ENCODE assay signal across 13 cellular contexts in genomic region chr13:45364876-45365557, GRCh38. TPM values are rescaled to one million over a fixed set of nuclear protein-coding genes. Genes with fewer than 3 reads are reported as not detected.
A peak's percentile ranks its signal among the peaks of the same experiment; 100 is the strongest.
DNase-seq lines count a peak whose midpoint lies in the region; ATAC-seq and TF ChIP-seq lines count a peak whose summit lies in the region.
"Had no signal": no experiment of that assay in that cellular context is flagged by ENCODE, and none has a peak within 500 bp of the region (broad histone marks: within the 10 kb centered on the region; RNA-seq: fewer than 3 reads in every experiment).

No MANE protein-coding gene starts in this region.

- in situ Hi-C loops in mammary epithelial cell (cut with MboI; ENCODE audit: low sequenced_read_pairs in 2 of 2) = loop anchor here in 1 of 2 donors (25.0 kb wide), 1 partner anchor 122 kb away; no protein-coding TSS in a partner anchor

- no peak for TF ChIP-seq CTCF in mammary epithelial cell (conservative IDR thresholded peaks at IDR 0.05 in 1 of 2, IDR thresholded peaks at IDR 0.05 in 1 of 2; ENCODE audit: extremely low read depth in 1 of 2, insufficient read depth in 1 of 2, low read depth in 1 of 2, low read length in 2 of 2)
- no peak for TF ChIP-seq CTCF in MCF 10A (IDR thresholded peaks at IDR 0.05; ENCODE audit: unreplicated experiment)
- no peak for TF ChIP-seq CTCF in left ventricle myocardium inferior (IDR thresholded peaks at IDR 0.05; ENCODE audit: borderline replicate concordance)

- H3K4me3 Mint-ChIP-seq in MCF 10A (ENCODE audit: unreplicated experiment) (no peak overlapping the region), T-cell (no peak overlapping the region)

- POLR2A ChIA-PET in MCF 10A (lab: Yijun Ruan, JAX) = interaction anchor here (0.7 to 1.7 kb wide), 2 partner anchors 23 to 118 kb away, joined by 3 to 9 read pairs; partner anchors contain the start of gene TPT1
- POLR2A ChIA-PET in T-cell (lab: Charles Lee) = no interaction called here

- H3K9me3 ChIP-seq in mammary epithelial cell (replicated peaks; ENCODE audit: insufficient read depth, low read length) (no peaks in the 10 kb centered on the region), thymus (ENCODE audit: control insufficient read depth) (no peaks in the 10 kb centered on the region), left ventricle myocardium inferior (replicated peaks) (peaks cover 6% of the 10 kb centered on the region)
- H3K9me3 ChIP-seq: body of pancreas, testis had no signal

- H4K20me1 ChIP-seq in mammary epithelial cell (ENCODE audit: insufficient read depth, low read length) = no peaks in the 10 kb centered on the region

- H3K9me3 Mint-ChIP-seq in MCF 10A (ENCODE audit: unreplicated experiment) (peaks cover 8% of the 10 kb centered on the region), T-cell (peaks cover 0 to 8% (median 0%) of the 10 kb centered on the region in 3 donors)

- H3K4me1 Mint-ChIP-seq in MCF 10A (ENCODE audit: insufficient read depth, unreplicated experiment) (peaks cover 40% of the 10 kb centered on the region), T-cell (peaks cover 53 to 68% (median 68%) of the 10 kb centered on the region in 3 donors)

- no peaks in the 10 kb centered on the region for H3K36me3 ChIP-seq in mammary epithelial cell (ENCODE audit: insufficient read depth, low read length)
- H3K36me3 ChIP-seq in thymus (ENCODE audit: control insufficient read depth, insufficient read depth) = no peaks in the 10 kb centered on the region
- H3K36me3 ChIP-seq in left ventricle myocardium inferior = peaks cover 22% of the 10 kb centered on the region

- dilution Hi-C loops in mammary epithelial cell (cut with HindIII; ENCODE audit: low sequenced_read_pairs) = no loop called here

- H3K4me1 ChIP-seq in mammary epithelial cell (ENCODE audit: insufficient read depth, low read length) (peaks cover 42% of the 10 kb centered on the region), thymus (ENCODE audit: control insufficient read depth, insufficient read depth, low read length) (peaks cover 3% of the 10 kb centered on the region), left ventricle myocardium inferior (peaks cover 18% of the 10 kb centered on the region)
- H3K4me1 ChIP-seq: body of pancreas, testis had no signal

- no peaks in the 10 kb centered on the region for H3K79me2 ChIP-seq in mammary epithelial cell (ENCODE audit: insufficient read depth, low read length)

- CTCF ChIA-PET in mammary epithelial cell (lab: Charles Lee; ENCODE audit: low non-redundant PET) (no interaction called here), MCF 10A (lab: Yijun Ruan, JAX) (interaction anchor here (0.6 kb wide), 1 partner anchor 53 kb away, joined by 4 read pairs; no protein-coding TSS in a partner anchor), T-cell (lab: Charles Lee) (interaction anchor here in 1 of 2 donors (0.6 to 1.0 kb wide), 2 partner anchors 10 to 116 kb away, joined by 3 to 4 read pairs; no protein-coding TSS in a partner anchor)

- no peak overlapping the region for H3K9ac ChIP-seq in mammary epithelial cell (ENCODE audit: insufficient read depth, low read length)

- no peak for TF ChIP-seq POLR2A in erythroblast (IDR thresholded peaks at IDR 0.05; ENCODE audit: low read length)

- H3K27me3 Mint-ChIP-seq in MCF 10A (ENCODE audit: insufficient read depth, unreplicated experiment) = no peaks in the 10 kb centered on the region
- no peaks in the 10 kb centered on the region for H3K27me3 Mint-ChIP-seq in T-cell

- H3K4me2 ChIP-seq in mammary epithelial cell (ENCODE audit: insufficient read depth, low read depth, low read length) = no peak overlapping the region

- intact Hi-C loops in mammary epithelial cell (cut with micrococcal nuclease) (no loop called here), MCF 10A (cut with micrococcal nuclease) (no loop called here), left ventricle myocardium inferior (cut with micrococcal nuclease) (no loop called here)

- H3K36me3 Mint-ChIP-seq in MCF 10A (ENCODE audit: insufficient read depth, unreplicated experiment) = peaks cover 19% of the 10 kb centered on the region
- peaks cover 39% of the 10 kb centered on the region for H3K36me3 Mint-ChIP-seq in T-cell

- peak overlapping the region; percentile 29 for H3K27ac ChIP-seq in mammary epithelial cell (ENCODE audit: insufficient read depth, low read depth, low read length)
- H3K27ac ChIP-seq in thymus (ENCODE audit: low read depth) = peak overlapping the region; percentile 61
- no peak overlapping the region for H3K27ac ChIP-seq in left ventricle myocardium inferior (replicated peaks)
- H3K27ac ChIP-seq: body of pancreas, testis had no signal

- WGBS in mammary epithelial cell (ENCODE audit: low coverage, missing lambda C conversion rate) = 93% methylated on average over 10 of the region's 10 CpGs
- 96% methylated on average over 10 of the region's 10 CpGs for WGBS in thymus

- no peak for DNase-seq in mammary epithelial cell
- no peak for DNase-seq in MCF 10A (ENCODE audit: unreplicated experiment)
- DNase-seq in T-cell = no peak
- no peak for DNase-seq in erythroblast (lab: John Stamatoyannopoulos, UW)
- DNase-seq in left ventricle myocardium inferior = no peak
- DNase-seq: body of pancreas; H7; SHP77 treated with DMSO at 0.1 percent for 48 hours; stimulated activated CD4-positive, alpha-beta T cell treated with anti-CD3 and anti-CD28 coated beads, Interleukin-4, amount 100 ng/mL, for 1 hour; testis had no signal

- H3K27me3 ChIP-seq in mammary epithelial cell (ENCODE audit: insufficient read depth, low read length) (no peaks in the 10 kb centered on the region), thymus (ENCODE audit: control insufficient read depth, insufficient read depth) (no peaks in the 10 kb centered on the region), left ventricle myocardium inferior (ENCODE audit: low read depth) (no peaks in the 10 kb centered on the region)
- H3K27me3 ChIP-seq: body of pancreas, testis had no signal

- ATAC-seq in T-cell (replicated peaks in 1 of 4) (no peak), esophagus mucosa (peak; percentile 21), GM19023 (IDR thresholded peaks at IDR 0.05; ENCODE audit: unreplicated experiment) (no peak)
- ATAC-seq: body of pancreas had no signal

- no peak overlapping the region for H3K27ac Mint-ChIP-seq in MCF 10A (ENCODE audit: low read depth, unreplicated experiment)
- H3K27ac Mint-ChIP-seq in T-cell = peak overlapping the region; percentile 87 to 89

- BruUV-seq in mammary epithelial cell (replicated peaks; lab: Mats Ljungman, UMichigan) (no TSS peak), MCF 10A (replicated peaks; lab: Mats Ljungman, UMichigan) (no TSS peak)

- H3K4me3 ChIP-seq in mammary epithelial cell (replicated peaks in 1 of 3; ENCODE audit: insufficient read depth in 1 of 3, low read depth in 2 of 3, low read length in 3 of 3) (no peak overlapping the region), thymus (ENCODE audit: low read length) (no peak overlapping the region), left ventricle myocardium inferior (no peak overlapping the region)
- H3K4me3 ChIP-seq: body of pancreas, testis had no signal

- H2AFZ ChIP-seq in mammary epithelial cell (ENCODE audit: low read depth, low read length) = no peak overlapping the region

RNA-seq across cellular contexts. Expression of gene TPT1, which starts 24.0 kb away (rescaled TPM):
- 1,000 to 10,000 TPM; 1,890 to 3,324 TPM for total RNA-seq in mammary epithelial cell
- 4,455 TPM for polyA plus RNA-seq in mammary epithelial cell
- 1,866 TPM for polyA minus RNA-seq in mammary epithelial cell
- total RNA-seq in MCF 10A (2022) = 4,896 and 5,827 TPM in 2 replicates
- total RNA-seq in T-cell = 1,000 to 10,000 TPM; 6,680 to 8,997 (median 7,956) TPM
- 4,303 TPM for total RNA-seq in esophagus mucosa
- 12,260 TPM for polyA plus RNA-seq in thymus
- 4,332 TPM for total RNA-seq in left ventricle myocardium inferior

RNA-seq across cellular contexts. Expression of gene SLC25A30, which starts 53.2 kb away (rescaled TPM):
- total RNA-seq in mammary epithelial cell (10 to 100 TPM; 21.5 to 31.1 TPM), MCF 10A (2022) (10.5 and 11.9 TPM in 2 replicates), T-cell (10 to 100 TPM; 19.5 to 25.9 (median 24.2) TPM), esophagus mucosa (7.3 TPM), left ventricle myocardium inferior (175 TPM)
- polyA plus RNA-seq in mammary epithelial cell (15.1 TPM), thymus (5.9 TPM)
- 81.2 TPM for polyA minus RNA-seq in mammary epithelial cell
